Comparison of ENCODE assay signal across 8 cellular contexts in the genomic region with DNA sequence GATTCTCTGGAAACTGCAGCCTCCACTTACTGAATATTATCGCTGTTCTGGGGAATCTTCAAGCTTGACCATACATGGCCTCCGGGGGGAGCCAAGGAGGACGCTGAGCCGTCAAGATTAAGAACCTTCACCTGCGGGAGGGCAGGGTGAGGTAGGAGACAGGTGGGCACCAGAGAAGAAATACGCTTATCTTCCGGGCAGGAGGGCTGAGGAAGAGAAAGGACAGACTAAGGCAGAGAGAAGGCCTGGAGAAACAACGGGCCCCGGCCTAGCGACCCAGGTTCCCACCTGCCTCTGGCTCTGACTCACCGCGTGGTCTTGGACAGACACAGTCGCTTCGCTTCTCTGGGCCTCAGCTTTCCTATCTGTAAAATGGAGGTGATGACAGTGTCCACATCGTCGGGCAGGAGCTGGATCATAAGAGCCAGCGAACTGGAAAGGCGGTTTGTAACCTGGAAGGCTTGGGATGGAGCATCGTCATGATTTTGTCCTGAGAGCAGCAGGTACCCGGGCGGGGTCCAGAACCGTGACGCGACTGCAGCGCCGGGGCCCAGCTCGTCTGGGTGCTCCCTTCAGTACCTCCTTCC. TPM values are rescaled to one million over a fixed set of nuclear protein-coding genes. Genes with fewer than 3 reads are reported as not detected.
DNase-seq lines count a peak whose midpoint lies in the region; ATAC-seq and TF ChIP-seq lines count a peak whose summit lies in the region.

No MANE protein-coding gene starts in this region.

- H3K4me1 ChIP-seq in fibroblast of lung (ENCODE audit: control insufficient read depth, extremely low read depth, insufficient read depth, low read length), result no peaks in the 10 kb centered on the region
- peaks cover 10% of the 10 kb centered on the region for H3K4me1 ChIP-seq in osteoblast (ENCODE audit: insufficient read depth, low read length)

- H3K4me2 ChIP-seq in fibroblast of lung (ENCODE audit: extremely low read depth, insufficient read depth, low read length), result peak overlapping the region; percentile 79
- peak overlapping the region; percentile 88 for H3K4me2 ChIP-seq in osteoblast (ENCODE audit: insufficient read depth, low read length)

- peak overlapping the region; percentile 35 for H3K9ac ChIP-seq in fibroblast of lung (ENCODE audit: insufficient read depth, low read length)

- H2AFZ ChIP-seq in fibroblast of lung (ENCODE audit: low read length) (peak overlapping the region; percentile 67), osteoblast (ENCODE audit: low read length) (peak overlapping the region; percentile 92)

- DNase-seq in BJ (ENCODE audit: low read depth) (no peak), NCI-H69 (lab: John Stamatoyannopoulos, UW) (peak; percentile 65), activated T-cell treated with anti-CD3 and anti-CD28 coated beads for 48 hours (ENCODE audit: low read depth) (peak; percentile 39), fibroblast of lung (ENCODE audit: low read depth in 2 of 2) (peak; percentile 27 to 36), osteoblast (ENCODE audit: insufficient read length, low spot score, missing footprints) (peak; percentile 92), mesenteric fat pad (ENCODE audit: low spot score) (no peak)

- H3K27ac ChIP-seq in fibroblast of lung (ENCODE audit: insufficient read depth, low read length), result peak overlapping the region; percentile 57
- peak overlapping the region; percentile 56 for H3K27ac ChIP-seq in osteoblast (ENCODE audit: low read depth, low read length)

- ATAC-seq in GM18517 (IDR thresholded peaks at IDR 0.05; ENCODE audit: unreplicated experiment) (peak; percentile 42), HG03045 (IDR thresholded peaks at IDR 0.05; ENCODE audit: unreplicated experiment) (peak; percentile 32)

- H3K79me2 ChIP-seq in fibroblast of lung (ENCODE audit: control insufficient read depth, insufficient read depth, low read length), result peaks cover 20% of the 10 kb centered on the region
- peaks cover 42% of the 10 kb centered on the region for H3K79me2 ChIP-seq in osteoblast (ENCODE audit: insufficient read depth, low read length)

- H3K27me3 ChIP-seq in BJ (ENCODE audit: control insufficient read depth, insufficient read depth, low read length) (no peaks in the 10 kb centered on the region), fibroblast of lung (ENCODE audit: control insufficient read depth, insufficient read depth, low read length) (no peaks in the 10 kb centered on the region), osteoblast (ENCODE audit: insufficient read depth, low read length) (no peaks in the 10 kb centered on the region)

- H4K20me1 ChIP-seq in fibroblast of lung (ENCODE audit: control insufficient read depth, extremely low read depth, insufficient read depth, low read length) (no peaks in the 10 kb centered on the region), osteoblast (ENCODE audit: insufficient read depth, low read length) (no peaks in the 10 kb centered on the region)

- TF ChIP-seq CTCF in BJ (IDR thresholded peaks at IDR 0.05; ENCODE audit: insufficient read depth, low read depth, low read length), result peak; percentile 61
- TF ChIP-seq CTCF in fibroblast of lung (conservative IDR thresholded peaks at IDR 0.05 in 1 of 2, IDR thresholded peaks at IDR 0.05 in 1 of 2; ENCODE audit: low read depth in 1 of 2, low read length in 2 of 2), result peak; percentile 47 to 48
- TF ChIP-seq CTCF in osteoblast (IDR thresholded peaks at IDR 0.05; ENCODE audit: extremely low read depth, low read depth, low read length), result peak; percentile 50

- no peaks in the 10 kb centered on the region for H3K9me3 ChIP-seq in fibroblast of lung (ENCODE audit: control insufficient read depth, insufficient read depth, low read depth, low read length)
- H3K9me3 ChIP-seq in osteoblast (ENCODE audit: low read depth, low read length), result no peaks in the 10 kb centered on the region

- CTCF ChIA-PET in BJ (lab: Yijun Ruan, JAX), result interaction anchor here (0.7 to 3.4 kb wide), 19 partner anchors 9 to 256 kb away, joined by 3 to 33 read pairs (median 4); a partner anchor contains a TSS

- H3K36me3 ChIP-seq in BJ (ENCODE audit: control insufficient read depth, insufficient read depth, low read length) (peaks cover 18% of the 10 kb centered on the region), fibroblast of lung (ENCODE audit: control insufficient read depth, insufficient read depth, low read length) (peaks cover 19% of the 10 kb centered on the region), osteoblast (ENCODE audit: insufficient read depth, low read length) (peaks cover 69% of the 10 kb centered on the region)

- H3K4me3 ChIP-seq in BJ (ENCODE audit: low read depth, low read length) (peak overlapping the region; percentile 89), fibroblast of lung (replicated peaks in 1 of 4; ENCODE audit: control extremely low read depth in 1 of 4, insufficient read depth in 1 of 4, low read depth in 3 of 4, low read length in 4 of 4) (peak overlapping the region; percentile 40 to 95 (median 74)), osteoblast (ENCODE audit: insufficient read depth, low read length) (peak overlapping the region; percentile 82)

- POLR2A ChIA-PET in BJ (lab: Charles Lee), result interaction anchor here (0.9 kb wide), 1 partner anchor 29 kb away, joined by 3 read pairs; no protein-coding TSS in a partner anchor

RNA-seq across cellular contexts. Expression of a gene that starts 0.7 kb away (rescaled TPM):
- polyA plus RNA-seq in BJ (2011; rRNA removed), result 2.9 and 7.1 TPM in 2 replicates
- 15.8 and 16.5 TPM in 2 replicates for polyA minus RNA-seq in BJ (2011; rRNA and poly(A)+ RNA removed)
- total RNA-seq in fibroblast of lung, result 5.6 and 7.3 TPM in 2 replicates
- 4.3 and 8.1 TPM in 2 replicates for polyA plus RNA-seq in fibroblast of lung
- 7.8 and 9.4 TPM in 2 replicates for polyA plus RNA-seq in fibroblast of lung (2012)
- polyA minus RNA-seq in fibroblast of lung (ENCODE audit: low replicate concordance), result 60.5 and 107 TPM in 2 replicates
- 14.8 and 16.8 TPM in 2 replicates for total RNA-seq in osteoblast
- 21.3 TPM for total RNA-seq in mesenteric fat pad

RNA-seq across cellular contexts. Expression of a gene that starts 0.7 kb away (rescaled TPM):
- polyA plus RNA-seq in BJ (2011; rRNA removed), result 34.1 and 49.0 TPM in 2 replicates
- 21.9 and 23.1 TPM in 2 replicates for polyA minus RNA-seq in BJ (2011; rRNA and poly(A)+ RNA removed)
- total RNA-seq in fibroblast of lung, result 26.2 and 38.3 TPM in 2 replicates
- polyA plus RNA-seq in fibroblast of lung, result 28.8 and 38.8 TPM in 2 replicates
- 26.7 and 41.7 TPM in 2 replicates for polyA plus RNA-seq in fibroblast of lung (2012)
- polyA minus RNA-seq in fibroblast of lung (ENCODE audit: low replicate concordance), result 48.1 and 78.3 TPM in 2 replicates
- total RNA-seq in osteoblast, result 16.6 and 21.2 TPM in 2 replicates
- 20.9 TPM for total RNA-seq in mesenteric fat pad

RNA-seq across cellular contexts. Expression of a gene that starts 13.0 kb away (rescaled TPM):
- polyA plus RNA-seq in BJ (2011; rRNA removed), result 78.2 and 91.6 TPM in 2 replicates
- 54.8 and 150 TPM in 2 replicates for polyA minus RNA-seq in BJ (2011; rRNA and poly(A)+ RNA removed)
- 26.7 and 39.1 TPM in 2 replicates for total RNA-seq in fibroblast of lung
- polyA plus RNA-seq in fibroblast of lung, result 42.1 and 75.0 TPM in 2 replicates
- polyA plus RNA-seq in fibroblast of lung (2012), result 29.3 and 39.5 TPM in 2 replicates
- polyA minus RNA-seq in fibroblast of lung (ENCODE audit: low replicate concordance), result 154 and 192 TPM in 2 replicates
- 32.4 and 41.6 TPM in 2 replicates for total RNA-seq in osteoblast
- total RNA-seq in mesenteric fat pad, result 24.0 TPM

RNA-seq across cellular contexts. Expression of a gene that starts 13.1 kb away (rescaled TPM):
- polyA plus RNA-seq in BJ (2011; rRNA removed) (38.1 and 58.7 TPM in 2 replicates), fibroblast of lung (21.4 and 24.7 TPM in 2 replicates)
- 25.8 and 30.8 TPM in 2 replicates for polyA minus RNA-seq in BJ (2011; rRNA and poly(A)+ RNA removed)
- total RNA-seq in fibroblast of lung (32.1 and 36.0 TPM in 2 replicates), osteoblast (25.7 and 30.6 TPM in 2 replicates), mesenteric fat pad (19.6 TPM)
- polyA plus RNA-seq in fibroblast of lung (2012), result 12.7 and 14.8 TPM in 2 replicates
- 23.9 and 67.6 TPM in 2 replicates for polyA minus RNA-seq in fibroblast of lung (ENCODE audit: low replicate concordance)

RNA-seq across cellular contexts. Expression of a gene that starts 51.1 kb away (rescaled TPM):
- polyA plus RNA-seq in BJ (2011; rRNA removed) (1.0 and 1.1 TPM in 2 replicates), fibroblast of lung (4.1 and 5.8 TPM in 2 replicates)
- 0.66 and 1.1 TPM in 2 replicates for polyA minus RNA-seq in BJ (2011; rRNA and poly(A)+ RNA removed)
- total RNA-seq in fibroblast of lung (3.9 and 10.7 TPM in 2 replicates), osteoblast (2.5 and 4.4 TPM in 2 replicates), mesenteric fat pad (1.0 TPM)
- polyA plus RNA-seq in fibroblast of lung (2012), result 4.8 and 6.8 TPM in 2 replicates
- 6.6 and 23.8 TPM in 2 replicates for polyA minus RNA-seq in fibroblast of lung (ENCODE audit: low replicate concordance)

Comparison
In these comparisons a context has a peak if more than half of its experiments do, and no peak if none do; other contexts are left out.
1. DNase-seq: peak in NCI-H69 (single experiment), activated T-cell treated with anti-CD3 and anti-CD28 coated beads for 48 hours (single experiment), fibroblast of lung (2 of 2) and osteoblast (single experiment); none in BJ (single experiment) and mesenteric fat pad (single experiment).
2. Peak in every context shown above with its lines, with median percentiles within 50 percentile points of each other: H3K4me3 ChIP-seq and CTCF ChIP-seq.